In the genomic region with DNA sequence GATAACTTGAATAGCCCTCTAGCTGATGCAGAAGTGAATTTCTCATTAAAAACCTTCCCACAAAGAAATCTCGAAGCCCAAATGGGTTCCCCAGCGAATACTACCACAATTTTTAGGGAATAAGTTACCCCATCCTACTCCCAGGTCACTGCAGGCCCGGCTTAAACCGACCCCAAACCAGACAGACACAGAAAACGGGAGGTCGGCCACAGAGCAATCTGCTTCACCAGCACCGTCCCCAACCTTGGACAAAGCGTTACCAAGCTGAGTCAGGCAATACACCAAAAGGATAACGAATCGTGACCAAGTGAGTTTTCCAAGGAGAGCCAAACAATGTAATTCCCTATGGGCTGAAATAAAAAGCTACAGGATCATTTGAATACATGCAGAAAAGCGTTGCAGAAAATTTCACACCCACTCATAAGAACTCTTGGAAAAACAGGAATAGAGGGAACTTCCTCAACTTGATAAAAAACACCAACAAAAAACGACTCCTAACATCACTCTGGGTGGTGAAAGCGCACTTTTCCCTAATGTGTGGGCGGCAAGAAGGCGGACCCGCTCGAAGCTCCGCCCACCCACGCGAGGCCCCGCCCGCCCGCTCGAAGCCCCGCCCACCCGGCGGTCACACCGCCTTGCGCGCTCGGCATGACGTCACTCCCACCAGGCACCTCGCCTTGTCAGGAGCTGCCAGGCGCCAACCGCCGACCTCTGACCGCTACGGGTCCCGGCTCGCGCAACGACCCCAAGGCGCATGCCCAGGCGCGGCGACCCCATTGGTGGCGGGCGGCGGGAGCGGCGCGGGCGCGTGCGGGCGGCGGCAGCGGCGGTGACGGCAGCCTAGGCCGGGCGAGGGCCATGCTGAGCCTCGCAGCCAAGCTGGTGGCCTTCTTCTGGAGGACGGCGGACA, we compare ENCODE assay signal across 17 cellular contexts. TPM values are rescaled to one million over a fixed set of nuclear protein-coding genes. Genes with fewer than 3 reads are reported as not detected.
A peak's percentile ranks its signal among the peaks of the same experiment; 100 is the strongest.
DNase-seq lines count a peak whose midpoint lies in the region; ATAC-seq and TF ChIP-seq lines count a peak whose summit lies in the region.
"Had no signal": no experiment of that assay in that cellular context is flagged by ENCODE, and none has a peak within 500 bp of the region (broad histone marks: within the 10 kb centered on the region; RNA-seq: fewer than 3 reads in every experiment).

TSS of gene MOV10L1 (plus strand) at position 776 of the 910 bp plus-strand sequence. CDS start at position 859, 83 bp downstream.

- peak; percentile 15 for ATAC-seq in effector memory CD8-positive, alpha-beta T cell (replicated peaks)
- ATAC-seq in left lung = peak; percentile 19
- ATAC-seq in GM21723 (IDR thresholded peaks at IDR 0.05; ENCODE audit: unreplicated experiment) = no peak
- ATAC-seq: Panc1, T-helper 17 cell had no signal

- H3K9me3 Mint-ChIP-seq in effector memory CD8-positive, alpha-beta T cell = no peaks in the 10 kb centered on the region
- H3K9me3 Mint-ChIP-seq: CD8-positive, alpha-beta memory T cell had no signal

- peaks cover 0 to 11% of the 10 kb centered on the region in 2 donors for H3K27me3 Mint-ChIP-seq in effector memory CD8-positive, alpha-beta T cell
- H3K27me3 Mint-ChIP-seq: T-helper 17 cell had no signal

- H3K27ac ChIP-seq in left lung = no peak within 1 kb of the TSS
- H3K27ac ChIP-seq: tibial artery had no signal

- H3K36me3 ChIP-seq in left lung = no peaks in the 10 kb centered on the region
- H3K36me3 ChIP-seq: tibial artery had no signal

- peaks cover 5 to 6% of the 10 kb centered on the region in 2 donors for H3K4me1 ChIP-seq in left lung

- H3K27ac Mint-ChIP-seq in effector memory CD8-positive, alpha-beta T cell = no peak within 1 kb of the TSS
- H3K27ac Mint-ChIP-seq: activated CD4-positive, alpha-beta T cell treated with anti-CD3 and anti-CD28 coated beads, Interleukin-2, amount 10 ng/mL, durations not matched to agents 24 days and 14 days; activated naive CD4-positive, alpha-beta T cell treated with anti-CD3 and anti-CD28 coated beads for 36 hours; CD8-positive, alpha-beta memory T cell; naive thymus-derived CD8-positive, alpha-beta T cell; T-helper 17 cell had no signal

- no peaks in the 10 kb centered on the region for H3K36me3 Mint-ChIP-seq in effector memory CD8-positive, alpha-beta T cell (ENCODE audit: insufficient read depth)
- H3K36me3 Mint-ChIP-seq: CD8-positive, alpha-beta memory T cell; naive thymus-derived CD8-positive, alpha-beta T cell had no signal

- H3K4me1 Mint-ChIP-seq in effector memory CD8-positive, alpha-beta T cell (ENCODE audit: low read depth in 2 of 2) = peaks cover 3 to 15% of the 10 kb centered on the region in 2 donors

- H3K4me3 ChIP-seq in AG10803 (ENCODE audit: low read length) (no peak within 1 kb of the TSS), left lung (no peak within 1 kb of the TSS)
- H3K4me3 ChIP-seq: tibial artery had no signal

- intact Hi-C loops in left lung (cut with DNase I) = no loop called here

- TF ChIP-seq CTCF in AG10803 (conservative IDR thresholded peaks at IDR 0.05; ENCODE audit: low read length) (no peak), GM20000 (IDR thresholded peaks at IDR 0.05; ENCODE audit: extremely low read depth, missing control alignments) (no peak), left lung (IDR thresholded peaks at IDR 0.05) (no peak)

- H3K27me3 ChIP-seq in left lung = peaks cover 0 to 43% of the 10 kb centered on the region in 2 donors

- peaks cover 0 to 19% of the 10 kb centered on the region in 2 donors for H3K9me3 ChIP-seq in left lung

- H3K4me3 Mint-ChIP-seq in effector memory CD8-positive, alpha-beta T cell = no peak within 1 kb of the TSS
- H3K4me3 Mint-ChIP-seq: activated CD4-positive, alpha-beta T cell treated with anti-CD3 and anti-CD28 coated beads, Interleukin-2, amount 10 ng/mL, durations not matched to agents 24 days and 14 days; activated naive CD4-positive, alpha-beta T cell treated with anti-CD3 and anti-CD28 coated beads for 36 hours; CD8-positive, alpha-beta memory T cell; naive thymus-derived CD8-positive, alpha-beta T cell; T-helper 17 cell had no signal

- DNase-seq in AG10803 (ENCODE audit: low read depth) (peak; percentile 29), GM20000 (ENCODE audit: low spot score) (peak; percentile 28), left lung (peak; percentile 63 to 81), NCI-H82 (lab: John Stamatoyannopoulos, UW) (no peak), NCI-H1436 treated with DMSO at 0.1 percent for 48 hours (lab: John Stamatoyannopoulos, UW) (no peak), kidney glomerular epithelial cell (lab: John Stamatoyannopoulos, UW) (no peak)
- peak in 1 of 3 experiments; percentile 7 for DNase-seq in effector memory CD8-positive, alpha-beta T cell
- DNase-seq: activated CD4-positive, alpha-beta T cell treated with anti-CD3 and anti-CD28 coated beads, Interleukin-2, amount 10 ng/mL, durations not matched to agents 24 days and 14 days; activated naive CD4-positive, alpha-beta T cell treated with anti-CD3 and anti-CD28 coated beads for 36 hours; GDM1; NCI-H1436; tibial artery had no signal

RNA-seq across cellular contexts. Expression of gene MOV10L1, which starts in this region (rescaled TPM):
- 1 to 10 TPM in 1 of 2 donors, under 1 TPM in 1; 0.37 to 1.7 TPM for total RNA-seq in left lung
- total RNA-seq: activated CD4-positive, alpha-beta T cell treated with anti-CD3 and anti-CD28 coated beads, Interleukin-2, amount 10 ng/mL, durations not matched to agents 24 days and 14 days; activated naive CD4-positive, alpha-beta T cell treated with anti-CD3 and anti-CD28 coated beads for 36 hours; CD8-positive, alpha-beta memory T cell; naive thymus-derived CD8-positive, alpha-beta T cell; T-helper 17 cell had no signal

Comparison
In these comparisons a context has a peak if more than half of its experiments do, and no peak if none do; other contexts are left out.
1. DNase-seq: peak in AG10803 (single experiment), GM20000 (single experiment) and left lung (2 of 2); none in NCI-H82 (single experiment), NCI-H1436 treated with DMSO at 0.1 percent for 48 hours (single experiment) and kidney glomerular epithelial cell (single experiment).